In genomic region chr19:38224014-38224862, GRCh38 we compare ENCODE assay signal across 8 cellular contexts. TPM values are rescaled to one million over a fixed set of nuclear protein-coding genes. Genes with fewer than 3 reads are reported as not detected.
DNase-seq lines count a peak whose midpoint lies in the region; ATAC-seq, FAIRE-seq and TF ChIP-seq lines count a peak whose summit lies in the region.

Gene DPF1, minus strand, starts transcription at chr19:38224222. Its CDS starts 80 bp downstream, at chr19:38224142.

- peak; percentile 99 for FAIRE-seq in GM12891 (lab: Jason Lieb, UNC)

- peak within 1 kb of the TSS; percentile 76 for H3K4me3 Mint-ChIP-seq in mesothelial cell of epicardium
- peak within 1 kb of the TSS; percentile 84 for H3K4me3 Mint-ChIP-seq in stimulated activated naive CD8-positive, alpha-beta T cell treated with anti-CD3 and anti-CD28 coated beads, Interleukin-15, Interleukin-2, amounts not matched to agents 100 ng/mL and 50 ng/mL, for 24 hours

- DNase-seq in A172 (ENCODE audit: low spot score) = peak; percentile 60
- DNase-seq in GM12891 (ENCODE audit: insufficient read length, low spot score) = peak; percentile 93
- DNase-seq in NCI-H510A treated with DMSO at 0.1 percent for 48 hours (lab: John Stamatoyannopoulos, UW) = peak; percentile 66
- peak; percentile 52 to 56 for DNase-seq in activated CD4-positive, alpha-beta T cell treated with anti-CD3 and anti-CD28 coated beads, Interleukin-2, amount 50 U/mL, for 4 hours
- DNase-seq in effector memory CD4-positive, alpha-beta T cell = peak in 2 of 3 donors; percentile 10 to 15
- peak; percentile 65 to 79 for DNase-seq in mesothelial cell of epicardium (ENCODE audit: low spot score in 2 of 2, unreplicated experiment in 2 of 2)

- peak; percentile 71 for ATAC-seq in HG03066 (IDR thresholded peaks at IDR 0.05; ENCODE audit: low read depth, unreplicated experiment)

- H3K36me3 Mint-ChIP-seq in mesothelial cell of epicardium = no peaks in the 10 kb centered on the region
- H3K36me3 Mint-ChIP-seq in stimulated activated naive CD8-positive, alpha-beta T cell treated with anti-CD3 and anti-CD28 coated beads, Interleukin-15, Interleukin-2, amounts not matched to agents 100 ng/mL and 50 ng/mL, for 24 hours (ENCODE audit: low read depth) = no peaks in the 10 kb centered on the region

- peaks cover 16% of the 10 kb centered on the region for H3K4me1 ChIP-seq in effector memory CD4-positive, alpha-beta T cell (ENCODE audit: control insufficient read depth, insufficient read depth, low read length, poor library complexity, severe bottlenecking)

- TF ChIP-seq POLR2A in GM12891 (IDR thresholded peaks at IDR 0.05; ENCODE audit: low read depth, low read length) = no peak

- peak within 1 kb of the TSS; percentile 43 for H3K4me3 ChIP-seq in effector memory CD4-positive, alpha-beta T cell (ENCODE audit: insufficient read depth, low read depth, low read length, poor library complexity, severe bottlenecking)

- H3K27me3 Mint-ChIP-seq in mesothelial cell of epicardium (ENCODE audit: low read depth) = peaks cover 32% of the 10 kb centered on the region
- H3K27me3 Mint-ChIP-seq in stimulated activated naive CD8-positive, alpha-beta T cell treated with anti-CD3 and anti-CD28 coated beads, Interleukin-15, Interleukin-2, amounts not matched to agents 100 ng/mL and 50 ng/mL, for 24 hours = peaks cover 62% of the 10 kb centered on the region

- no peak within 1 kb of the TSS for H3K27ac ChIP-seq in effector memory CD4-positive, alpha-beta T cell (ENCODE audit: insufficient read depth, low read length, poor library complexity, severe bottlenecking)

- H3K36me3 ChIP-seq in effector memory CD4-positive, alpha-beta T cell (ENCODE audit: control insufficient read depth, insufficient read depth, low read length) = no peaks in the 10 kb centered on the region

- no peaks in the 10 kb centered on the region for H3K9me3 Mint-ChIP-seq in mesothelial cell of epicardium
- no peaks in the 10 kb centered on the region for H3K9me3 Mint-ChIP-seq in stimulated activated naive CD8-positive, alpha-beta T cell treated with anti-CD3 and anti-CD28 coated beads, Interleukin-15, Interleukin-2, amounts not matched to agents 100 ng/mL and 50 ng/mL, for 24 hours

- peak within 1 kb of the TSS; percentile 55 for H3K27ac Mint-ChIP-seq in mesothelial cell of epicardium
- peak within 1 kb of the TSS; percentile 3 for H3K27ac Mint-ChIP-seq in stimulated activated naive CD8-positive, alpha-beta T cell treated with anti-CD3 and anti-CD28 coated beads, Interleukin-15, Interleukin-2, amounts not matched to agents 100 ng/mL and 50 ng/mL, for 24 hours

- peak; percentile 13 for TF ChIP-seq CTCF in mesothelial cell of epicardium (IDR thresholded peaks at IDR 0.05; ENCODE audit: unreplicated experiment)

- peaks cover 62% of the 10 kb centered on the region for H3K27me3 ChIP-seq in effector memory CD4-positive, alpha-beta T cell (replicated peaks; ENCODE audit: control insufficient read depth, insufficient read depth, low read length, poor library complexity, severe bottlenecking)

- no peaks in the 10 kb centered on the region for H3K9me3 ChIP-seq in effector memory CD4-positive, alpha-beta T cell (ENCODE audit: control insufficient read depth, low read length)

- H3K4me1 Mint-ChIP-seq in mesothelial cell of epicardium = peaks cover 12% of the 10 kb centered on the region
- peaks cover 29% of the 10 kb centered on the region for H3K4me1 Mint-ChIP-seq in stimulated activated naive CD8-positive, alpha-beta T cell treated with anti-CD3 and anti-CD28 coated beads, Interleukin-15, Interleukin-2, amounts not matched to agents 100 ng/mL and 50 ng/mL, for 24 hours (ENCODE audit: low read depth)

TF ChIP-seq in GM12891, 5 proteins besides CTCF, POLR2A, EP300 and RAD21:
- TF ChIP-seq PAX5 (IDR thresholded peaks at IDR 0.05; ENCODE audit: insufficient read depth, low read length, severe bottlenecking) (no peak), POU2F2 (IDR thresholded peaks at IDR 0.05; ENCODE audit: low read depth, low read length) (peak; percentile 37; the same call in 1 of the 2 replicates), POLR2AphosphoS5 (IDR thresholded peaks at IDR 0.05; ENCODE audit: low read depth, low read length) (no peak), SPI1 (IDR thresholded peaks at IDR 0.05; ENCODE audit: low read depth, low read length) (no peak), TAF1 (IDR thresholded peaks at IDR 0.05; ENCODE audit: low read depth, low read length) (no peak)

RNA-seq across cellular contexts. Expression of gene DPF1, which starts in this region (rescaled TPM):
- 6.4 and 19.2 TPM in 2 replicates for total RNA-seq in A172 (2014; rRNA removed; shearing (Covaris generic))
- polyA plus RNA-seq in GM12891 (2012; ENCODE audit: low read depth, missing spikeins) = 1.2 TPM
- 3.9 to 4.2 TPM (median 4.0 TPM) in 3 replicates for total RNA-seq in mesothelial cell of epicardium

Comparison
In these comparisons a context has a peak if more than half of its experiments do, and no peak if none do; other contexts are left out.
1. DNase-seq: peak in every context shown above with its lines; median percentile 93 in GM12891; 72 in mesothelial cell of epicardium; 66 in NCI-H510A treated with DMSO at 0.1 percent for 48 hours; 60 in A172; 54 in activated CD4-positive, alpha-beta T cell treated with anti-CD3 and anti-CD28 coated beads, Interleukin-2, amount 50 U/mL, for 4 hours; 12 in effector memory CD4-positive, alpha-beta T cell.